In the genomic region with DNA sequence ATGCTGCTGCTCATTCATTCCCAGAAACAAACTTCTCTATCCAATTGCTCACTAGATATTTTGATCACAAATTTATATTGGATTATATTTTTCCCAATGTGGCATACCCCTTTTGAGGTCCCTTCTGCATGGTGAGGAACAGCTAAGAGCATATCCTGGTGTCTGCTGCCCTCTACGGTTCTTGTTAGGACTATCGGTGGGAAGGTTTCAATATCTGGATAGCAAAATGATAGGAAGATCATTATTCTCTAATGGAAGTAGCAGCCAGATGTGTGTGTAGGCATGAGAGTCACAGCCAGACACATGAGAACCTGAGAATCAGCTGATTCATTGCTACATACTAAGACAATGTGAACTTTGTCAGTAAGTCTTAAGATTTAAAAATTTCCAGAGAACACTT, we compare ENCODE assay signal across 9 cellular contexts.
DNase-seq lines count a peak whose midpoint lies in the region; ATAC-seq and TF ChIP-seq lines count a peak whose summit lies in the region.
"Had no signal": no experiment of that assay in that cellular context is flagged by ENCODE, and none has a peak within 500 bp of the region (broad histone marks: within the 10 kb centered on the region; RNA-seq: fewer than 3 reads in every experiment).

No MANE protein-coding gene starts in this region.

- TF ChIP-seq EP300 in ovary (IDR thresholded peaks at IDR 0.05) = no peak

- ATAC-seq in left colon (peak; percentile 44), GM21529 (IDR thresholded peaks at IDR 0.05; ENCODE audit: unreplicated experiment) (no peak), GM18868 (IDR thresholded peaks at IDR 0.05; ENCODE audit: unreplicated experiment) (no peak)

- DNase-seq in DMS53 (lab: John Stamatoyannopoulos, UW) (peak; percentile 62), WERI-Rb-1 (peak; percentile 65), left colon (no peak), ovary (no peak), HuH-7.5 (ENCODE audit: low spot score) (no peak)
- DNase-seq: esophagus squamous epithelium had no signal

- H3K27ac ChIP-seq in WERI-Rb-1 (no peak overlapping the region), ovary (no peak overlapping the region)
- H3K27ac ChIP-seq: esophagus squamous epithelium had no signal

- H3K4me1 ChIP-seq in ovary (ENCODE audit: insufficient read depth) = no peaks in the 10 kb centered on the region
- H3K4me1 ChIP-seq: esophagus squamous epithelium had no signal

- H3K4me3 ChIP-seq in WERI-Rb-1 (ENCODE audit: low read depth, low read length) (no peak overlapping the region), ovary (no peak overlapping the region)
- H3K4me3 ChIP-seq: esophagus squamous epithelium had no signal

- WGBS in ovary, 3 donors = 41 to 57% (median 49%) methylated on average over 2 of the region's 2 CpGs

- TF ChIP-seq CTCF in LNCAP (IDR thresholded peaks at IDR 0.05) = peak; percentile 39; the same call in 1 of the 2 replicates
- peak; percentile 68 for TF ChIP-seq CTCF in WERI-Rb-1 (IDR thresholded peaks at IDR 0.05; ENCODE audit: low read depth, low read length)
- no peak for TF ChIP-seq CTCF in ovary (IDR thresholded peaks at IDR 0.05)

- no peak for TF ChIP-seq POLR2A in ovary (IDR thresholded peaks at IDR 0.05)

- H3K27me3 ChIP-seq in WERI-Rb-1 (ENCODE audit: insufficient read depth, low read depth, severe bottlenecking) = no peaks in the 10 kb centered on the region
- no peaks in the 10 kb centered on the region for H3K27me3 ChIP-seq in ovary
- H3K27me3 ChIP-seq: esophagus squamous epithelium had no signal

- H3K36me3 ChIP-seq in WERI-Rb-1 (no peaks in the 10 kb centered on the region), ovary (no peaks in the 10 kb centered on the region)
- H3K36me3 ChIP-seq: esophagus squamous epithelium had no signal

- intact Hi-C loops in left colon (cut with DNase I, micrococcal nuclease) (no loop called here), ovary (cut with DNase I) (no loop called here)

- H3K9me3 ChIP-seq in WERI-Rb-1 (ENCODE audit: severe bottlenecking) = no peaks in the 10 kb centered on the region
- no peaks in the 10 kb centered on the region for H3K9me3 ChIP-seq in ovary
- H3K9me3 ChIP-seq: esophagus squamous epithelium had no signal

Comparison
In these comparisons a context has a peak if more than half of its experiments do, and no peak if none do; other contexts are left out.
1. DNase-seq: peak in DMS53 (single experiment) and WERI-Rb-1 (single experiment); none in left colon (0 of 2), ovary (0 of 5) and HuH-7.5 (single experiment).
2. CTCF ChIP-seq: peak in LNCAP (single experiment) and WERI-Rb-1 (single experiment); none in ovary (0 of 3).